30 cellular contexts compared by ENCODE assay signal in genomic region chr7:65924193-65924592, GRCh38.
"Had no signal": no experiment of that assay in that cellular context is flagged by ENCODE, and none has a peak within 500 bp of the region (broad histone marks: within the 10 kb centered on the region; RNA-seq: fewer than 3 reads in every experiment).

No MANE protein-coding gene starts in this region.

- H3K4me3 ChIP-seq: ascending aorta, breast epithelium, cardiac muscle cell, colonic mucosa, esophagus squamous epithelium had no signal

- H3K4me1 ChIP-seq: ascending aorta, breast epithelium, colonic mucosa, esophagus squamous epithelium had no signal

- ATAC-seq: activated CD4-positive, alpha-beta T cell treated with anti-CD3 and anti-CD28 coated beads for 36 hours; activated CD8-positive, alpha-beta memory T cell treated with anti-CD3 and anti-CD28 coated beads, Interleukin-2, amount 10 ng/mL, durations not matched to agents 7 days and 5 days; activated CD8-positive, alpha-beta T cell treated with anti-CD3 and anti-CD28 coated beads, Interleukin-2, amount 10 ng/mL, durations not matched to agents 7 days and 5 days; activated naive CD4-positive, alpha-beta T cell treated with anti-CD3 and anti-CD28 coated beads, Interleukin-2, amount 50 U/mL, for 72 hours had no signal

- H3K36me3 ChIP-seq: ascending aorta, breast epithelium, cardiac muscle cell, colonic mucosa had no signal

- H3K27ac ChIP-seq: ascending aorta, breast epithelium, cardiac muscle cell, colonic mucosa, epithelial cell of prostate, esophagus squamous epithelium had no signal

- DNase-seq: activated CD4-positive, alpha-beta memory T cell treated with anti-CD3 and anti-CD28 coated beads for 36 hours; activated CD4-positive, alpha-beta T cell treated with anti-CD3 and anti-CD28 coated beads for 36 hours; activated CD4-positive, alpha-beta T cell treated with anti-CD3 and anti-CD28 coated beads, Interleukin-2, amount 10 ng/mL, durations not matched to agents 24 days and 14 days; activated CD4-positive, CD25-positive, alpha-beta regulatory T cell; activated CD4-positive, CD25-positive, alpha-beta regulatory T cell treated with anti-CD3 and anti-CD28 coated beads, Interleukin-2, amount 50 U/mL, for 72 hours; activated CD8-positive, alpha-beta memory T cell treated with anti-CD3 and anti-CD28 coated beads, Interleukin-2, amount 10 ng/mL, durations not matched to agents 7 days and 5 days; activated CD8-positive, alpha-beta memory T cell treated with anti-CD3 and anti-CD28 coated beads, Interleukin-2, amount 50 U/mL, for 4 hours; activated CD8-positive, alpha-beta T cell treated with anti-CD3 and anti-CD28 coated beads, Interleukin-2, amount 10 ng/mL, durations not matched to agents 7 days and 5 days; activated effector memory CD4-positive, alpha-beta T cell treated with anti-CD3 and anti-CD28 coated beads, Interleukin-2, amount 50 U/mL, for 16 hours; activated naive CD4-positive, alpha-beta T cell; activated naive CD4-positive, alpha-beta T cell treated with anti-CD3 and anti-CD28 coated beads, Interleukin-2, amount 10 ng/mL, durations not matched to agents 7 days and 5 days; activated naive CD8-positive, alpha-beta T cell treated with anti-CD3 and anti-CD28 coated beads, Interleukin-2, amount 10 ng/mL, durations not matched to agents 7 days and 5 days; activated T-cell treated with anti-CD3 and anti-CD28 coated beads, Interleukin-2, amount 50 U/mL, for 1 hour; activated T-cell treated with anti-CD3 and anti-CD28 coated beads, Interleukin-2, amount 50 U/mL, for 48 hours; central memory CD4-positive, alpha-beta T cell; cerebellar nuclear complex; colonic mucosa; effector CD8-positive, alpha-beta T cell; esophagus squamous epithelium; foreskin fibroblast; head of caudate nucleus; T-helper 2 cell had no signal

- H3K9me3 ChIP-seq: ascending aorta, breast epithelium, colonic mucosa, esophagus squamous epithelium had no signal

- FAIRE-seq: endometrium, endothelial cell of umbilical vein, frontal cortex had no signal

- H3K27me3 ChIP-seq: ascending aorta, breast epithelium, cardiac muscle cell, colonic mucosa, esophagus squamous epithelium had no signal
